In genomic region chr20:36322131-36322530, GRCh38 we compare ENCODE assay signal across 16 cellular contexts.
"Had no signal": no experiment of that assay in that cellular context is flagged by ENCODE, and none has a peak within 500 bp of the region (broad histone marks: within the 10 kb centered on the region; RNA-seq: fewer than 3 reads in every experiment).

No MANE protein-coding gene starts in this region.

- H3K4me3 Mint-ChIP-seq: immature natural killer cell, naive B cell, nephron had no signal

- DNase-seq: effector CD4-positive, alpha-beta T cell; immature natural killer cell; left cardiac atrium; left ventricle myocardium superior; mesendoderm; naive B cell; small intestine; stimulated activated CD4-positive, alpha-beta T cell treated with anti-CD3 and anti-CD28 coated beads, Interleukin-12 subunit alpha, Interleukin-12 subunit beta, amount 100 ng/mL, for 4 hours; stimulated activated naive CD4-positive, alpha-beta T cell treated with Interleukin-2 at 50 U/mL for 16 hours; trophoblast cell had no signal

- H3K27ac ChIP-seq: coronary artery, neutrophil had no signal

- H3K9me3 ChIP-seq: neutrophil had no signal

- H3K27ac Mint-ChIP-seq: immature natural killer cell, nephron had no signal

- H3K4me1 Mint-ChIP-seq: immature natural killer cell, naive B cell, nephron had no signal

- H3K36me3 ChIP-seq: neutrophil had no signal

- FAIRE-seq: frontal cortex, keratinocyte, small intestine had no signal

- H3K4me3 ChIP-seq: coronary artery, lung had no signal
